In the genomic region with DNA sequence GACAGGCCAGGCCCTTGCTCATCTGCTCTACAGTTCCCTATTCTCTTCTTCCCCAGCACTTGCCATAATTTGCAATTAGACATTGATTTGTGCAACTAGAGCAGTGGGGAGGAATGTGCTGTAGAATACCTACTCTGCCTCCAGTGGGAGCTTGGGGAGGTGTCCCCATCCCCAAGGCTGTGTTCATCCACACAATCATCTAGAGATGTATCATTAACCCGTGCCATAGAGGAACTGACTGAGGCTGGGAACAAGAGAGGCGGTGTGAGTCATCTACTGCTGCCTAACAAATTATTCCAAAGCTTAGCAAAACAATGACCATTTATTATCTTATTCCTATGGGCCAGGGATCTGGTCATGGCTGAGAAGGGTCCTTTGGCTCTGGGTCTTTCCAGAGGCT, we compare ENCODE assay signal across 2 cellular contexts.
TF ChIP-seq lines count a peak whose summit lies in the region.

No MANE protein-coding gene starts in this region.

TF ChIP-seq in A549, 52 proteins besides CTCF, POLR2A, EP300 and RAD21:
- TF ChIP-seq MYC (IDR thresholded peaks at IDR 0.05; ENCODE audit: borderline replicate concordance, low read length) (no peak), FOSL2 (IDR thresholded peaks at IDR 0.05) (no peak), FOSL2 (CRISPR knock-in tag; IDR thresholded peaks at IDR 0.05) (0 out of 2 replicates have a peak, but pooled peaks have one; percentile 16)
TF ChIP-seq in A549: peak in this region for 1.

TF ChIP-seq in H1, 55 proteins besides CTCF, POLR2A, EP300 and RAD21:
- no peak for TF ChIP-seq CTBP2 (IDR thresholded peaks at IDR 0.05; ENCODE audit: borderline replicate concordance, insufficient read depth, insufficient read length, low read length)
- no peak for TF ChIP-seq CBX8 (IDR thresholded peaks at IDR 0.05; ENCODE audit: borderline replicate concordance, low read depth, low read length)
